Comparison of ENCODE assay signal across 8 cellular contexts in the genomic region with DNA sequence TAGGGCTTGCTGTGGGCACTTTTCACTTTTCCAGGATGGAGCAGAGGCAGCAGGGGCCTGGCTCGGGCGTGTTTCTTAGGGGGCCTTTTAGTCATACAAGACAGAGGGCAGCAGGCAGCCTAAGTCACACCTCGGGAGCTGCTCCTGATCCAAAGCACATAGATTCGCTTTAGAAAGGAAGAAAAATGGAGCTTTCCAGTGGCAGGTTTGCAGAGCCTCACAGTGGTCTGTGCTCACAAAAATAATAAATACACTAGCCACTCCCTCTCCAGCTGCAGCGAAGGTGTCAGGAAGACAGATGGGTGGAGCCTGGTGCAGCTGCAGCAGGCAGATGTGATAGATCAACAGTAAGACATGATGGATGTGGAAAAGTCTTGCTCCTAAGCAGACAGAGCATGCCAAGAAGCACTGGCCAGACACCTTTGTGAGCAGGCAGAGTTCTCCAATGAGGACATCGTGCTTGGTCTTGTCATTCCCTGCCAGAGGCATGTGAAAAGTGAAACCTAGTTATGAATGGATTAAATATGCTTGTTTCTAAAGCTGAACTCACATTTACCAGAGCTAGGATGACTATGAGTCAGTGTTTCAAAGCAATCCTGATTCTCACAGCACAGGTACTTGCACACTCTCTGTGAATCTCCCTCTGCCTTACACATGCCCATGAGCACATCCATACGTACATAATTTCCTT.
DNase-seq lines count a peak whose midpoint lies in the region; ATAC-seq and TF ChIP-seq lines count a peak whose summit lies in the region.

No MANE protein-coding gene starts in this region.

- peak overlapping the region; percentile 28 for H3K4me3 ChIP-seq in fibroblast of pulmonary artery (replicated peaks; ENCODE audit: low read depth, low read length)

- peak overlapping the region; percentile 94 for H3K27ac Mint-ChIP-seq in activated CD4-positive, alpha-beta T cell treated with anti-CD3 and anti-CD28 coated beads, Interleukin-2, amount 10 ng/mL, durations not matched to agents 24 days and 14 days
- peak overlapping the region; percentile 84 for H3K27ac Mint-ChIP-seq in stimulated activated naive B cell treated with anti-CD40 and anti-IgM and Interleukin-4, amounts not matched to agents 10 μg/mL and 1 μg/mL and 100 μg/mL, for 72 hours

- no peaks in the 10 kb centered on the region for H3K27me3 Mint-ChIP-seq in activated CD4-positive, alpha-beta T cell treated with anti-CD3 and anti-CD28 coated beads, Interleukin-2, amount 10 ng/mL, durations not matched to agents 24 days and 14 days
- no peaks in the 10 kb centered on the region for H3K27me3 Mint-ChIP-seq in stimulated activated naive B cell treated with anti-CD40 and anti-IgM and Interleukin-4, amounts not matched to agents 10 μg/mL and 1 μg/mL and 100 μg/mL, for 72 hours

- ATAC-seq in stimulated activated naive B cell treated with anti-CD40 and anti-IgM and Interleukin-4, amounts not matched to agents 10 μg/mL and 1 μg/mL and 100 μg/mL, for 72 hours (replicated peaks) = peak; percentile 44 to 74
- ATAC-seq in HG02571 (IDR thresholded peaks at IDR 0.05; ENCODE audit: unreplicated experiment) = no peak

- H3K4me3 Mint-ChIP-seq in activated CD4-positive, alpha-beta T cell treated with anti-CD3 and anti-CD28 coated beads, Interleukin-2, amount 10 ng/mL, durations not matched to agents 24 days and 14 days = peak overlapping the region; percentile 75
- peak overlapping the region; percentile 28 to 80 for H3K4me3 Mint-ChIP-seq in stimulated activated naive B cell treated with anti-CD40 and anti-IgM and Interleukin-4, amounts not matched to agents 10 μg/mL and 1 μg/mL and 100 μg/mL, for 72 hours

- peaks cover 3% of the 10 kb centered on the region for H3K9me3 Mint-ChIP-seq in activated CD4-positive, alpha-beta T cell treated with anti-CD3 and anti-CD28 coated beads, Interleukin-2, amount 10 ng/mL, durations not matched to agents 24 days and 14 days
- peaks cover 0 to 4% of the 10 kb centered on the region in 2 donors for H3K9me3 Mint-ChIP-seq in stimulated activated naive B cell treated with anti-CD40 and anti-IgM and Interleukin-4, amounts not matched to agents 10 μg/mL and 1 μg/mL and 100 μg/mL, for 72 hours

- H3K4me1 Mint-ChIP-seq in activated CD4-positive, alpha-beta T cell treated with anti-CD3 and anti-CD28 coated beads, Interleukin-2, amount 10 ng/mL, durations not matched to agents 24 days and 14 days = peaks cover 55% of the 10 kb centered on the region
- peaks cover 20 to 29% of the 10 kb centered on the region in 2 donors for H3K4me1 Mint-ChIP-seq in stimulated activated naive B cell treated with anti-CD40 and anti-IgM and Interleukin-4, amounts not matched to agents 10 μg/mL and 1 μg/mL and 100 μg/mL, for 72 hours

- peak; percentile 74 for DNase-seq in activated CD4-positive, alpha-beta T cell treated with anti-CD3 and anti-CD28 coated beads, Interleukin-2, amount 10 ng/mL, durations not matched to agents 24 days and 14 days
- no peak for DNase-seq in activated CD4-positive, alpha-beta T cell treated with anti-CD3 and anti-CD28 coated beads, Interleukin-2, amount 50 U/mL, for 1 hour
- DNase-seq in SK-N-DZ (ENCODE audit: low spot score) (peak; percentile 43), fibroblast of pulmonary artery (ENCODE audit: low read depth) (peak; percentile 29), SKM-1 treated with dmso at 0.1 percent for 144 hours (lab: John Stamatoyannopoulos, UW; ENCODE audit: unreplicated experiment) (no peak), cortex of kidney (lab: John Stamatoyannopoulos, UW) (no peak)
- DNase-seq in stimulated activated naive B cell treated with anti-CD40 and anti-IgM and Interleukin-4, amounts not matched to agents 10 μg/mL and 1 μg/mL and 100 μg/mL, for 72 hours = peak; percentile 5

- TF ChIP-seq CTCF in fibroblast of pulmonary artery (IDR thresholded peaks at IDR 0.05; ENCODE audit: low read length, missing control alignments) = no peak

- peaks cover 13% of the 10 kb centered on the region for H3K36me3 Mint-ChIP-seq in activated CD4-positive, alpha-beta T cell treated with anti-CD3 and anti-CD28 coated beads, Interleukin-2, amount 10 ng/mL, durations not matched to agents 24 days and 14 days (ENCODE audit: low read depth)
- H3K36me3 Mint-ChIP-seq in stimulated activated naive B cell treated with anti-CD40 and anti-IgM and Interleukin-4, amounts not matched to agents 10 μg/mL and 1 μg/mL and 100 μg/mL, for 72 hours = peaks cover 3 to 5% of the 10 kb centered on the region in 2 donors

- intact Hi-C loops in activated CD4-positive, alpha-beta T cell treated with anti-CD3 and anti-CD28 coated beads, Interleukin-2, amount 10 ng/mL, durations not matched to agents 24 days and 14 days (cut with micrococcal nuclease) = loop anchor here (1.0 to 5.0 kb wide), 2 partner anchors 112 to 245 kb away; a partner anchor contains a TSS

Comparison
In these comparisons a context has a peak if more than half of its experiments do, and no peak if none do; other contexts are left out.
1. DNase-seq: peak in activated CD4-positive, alpha-beta T cell treated with anti-CD3 and anti-CD28 coated beads, Interleukin-2, amount 10 ng/mL, durations not matched to agents 24 days and 14 days (single experiment), SK-N-DZ (single experiment), fibroblast of pulmonary artery (single experiment) and stimulated activated naive B cell treated with anti-CD40 and anti-IgM and Interleukin-4, amounts not matched to agents 10 μg/mL and 1 μg/mL and 100 μg/mL, for 72 hours (single experiment); none in activated CD4-positive, alpha-beta T cell treated with anti-CD3 and anti-CD28 coated beads, Interleukin-2, amount 50 U/mL, for 1 hour (single experiment), SKM-1 treated with dmso at 0.1 percent for 144 hours (single experiment) and cortex of kidney (single experiment).